30 cellular contexts compared by ENCODE assay signal in the genomic region with DNA sequence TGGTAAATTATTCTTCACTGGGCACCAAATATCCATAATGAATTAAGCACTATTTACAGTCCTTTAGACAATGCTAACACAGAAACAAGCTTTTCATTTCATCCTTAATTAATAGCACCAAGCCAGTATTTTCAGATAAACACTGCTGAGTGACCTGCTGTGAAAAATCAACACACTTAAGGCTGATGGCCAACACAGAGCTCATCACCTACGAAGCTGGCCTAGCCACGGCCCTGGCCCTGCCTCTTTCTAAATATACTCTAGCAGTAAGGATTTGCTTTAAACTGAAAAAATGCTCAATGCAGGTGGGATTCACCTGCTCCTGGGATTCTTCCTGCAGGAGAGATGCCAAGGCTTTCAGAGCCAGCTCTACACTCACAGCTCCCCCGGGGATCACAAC. TPM values are rescaled to one million over a fixed set of nuclear protein-coding genes. Genes with fewer than 3 reads are reported as not detected.
DNase-seq lines count a peak whose midpoint lies in the region; ATAC-seq, FAIRE-seq and TF ChIP-seq lines count a peak whose summit lies in the region.
"Had no signal": no experiment of that assay in that cellular context is flagged by ENCODE, and none has a peak within 500 bp of the region (broad histone marks: within the 10 kb centered on the region; RNA-seq: fewer than 3 reads in every experiment).

No MANE protein-coding gene starts in this region.

- no peak for TF ChIP-seq POLR2A in upper lobe of left lung (IDR thresholded peaks at IDR 0.05)

- DNase-seq in NCI-H1417 (lab: John Stamatoyannopoulos, UW) (peak in 2 of 3 experiments; percentile 70 to 87), NCI-H748 (lab: John Stamatoyannopoulos, UW; ENCODE audit: unreplicated experiment) (peak; percentile 89), upper lobe of left lung (no peak), heart right ventricle (no peak), Right ventricle myocardium superior (no peak), pons (ENCODE audit: low spot score) (no peak)
- DNase-seq: activated CD4-positive, alpha-beta T cell treated with anti-CD3 and anti-CD28 coated beads, Interleukin-2, amount 10 ng/mL, durations not matched to agents 7 days and 5 days; activated effector memory CD4-positive, alpha-beta T cell treated with anti-CD3 and anti-CD28 coated beads, Interleukin-2, amount 50 U/mL, for 16 hours; activated T-cell treated with anti-CD3 and anti-CD28 coated beads, Interleukin-2, amount 50 U/mL, for 24 hours; aorta; DMS79 treated with DMSO at 0.1 percent for 48 hours; erythroblast; glutamatergic neuron; H9; NCI-H1436 treated with DMSO at 0.1 percent for 48 hours; NCI-H2171; NCI-H526; sigmoid colon; SJCRH30; stimulated activated CD4-positive, alpha-beta T cell treated with anti-CD3 and anti-CD28 coated beads, Interleukin-4, amount 100 ng/mL, for 1 hour; stomach; T1000; tibial artery had no signal

- H3K4me3 ChIP-seq in upper lobe of left lung = no peak overlapping the region
- H3K4me3 ChIP-seq in heart right ventricle = no peak overlapping the region
- H3K4me3 ChIP-seq: coronary artery, prostate gland, sigmoid colon, SJCRH30, stomach, tibial artery had no signal

- TF ChIP-seq CTCF in upper lobe of left lung (IDR thresholded peaks at IDR 0.05) (no peak), heart right ventricle (IDR thresholded peaks at IDR 0.05) (no peak)

- H3K27me3 ChIP-seq in upper lobe of left lung = no peaks in the 10 kb centered on the region
- H3K27me3 ChIP-seq in heart right ventricle = no peaks in the 10 kb centered on the region
- H3K27me3 ChIP-seq: sigmoid colon, SJCRH30, stomach, tibial artery had no signal

- WGBS in upper lobe of left lung, 2 donors = 46 to 61% methylated on average over 3 of the region's 3 CpGs
- 53 to 61% methylated on average over 3 of the region's 3 CpGs for WGBS in heart right ventricle, 2 donors

- no peak for TF ChIP-seq EP300 in upper lobe of left lung (IDR thresholded peaks at IDR 0.05)

- FAIRE-seq in islet of Langerhans (lab: Jason Lieb, UNC) = peak; percentile 92

- H3K4me1 ChIP-seq in upper lobe of left lung (peaks cover 70 to 96% (median 90%) of the 10 kb centered on the region in 4 donors), heart right ventricle (peaks cover 6 to 85% (median 52%) of the 10 kb centered on the region in 9 donors)
- H3K4me1 ChIP-seq: prostate gland, SJCRH30 had no signal

- H3K9me3 ChIP-seq in upper lobe of left lung (no peaks in the 10 kb centered on the region), heart right ventricle (no peaks in the 10 kb centered on the region)
- H3K9me3 ChIP-seq: prostate gland, sigmoid colon, SJCRH30, stomach, tibial artery had no signal

- peaks cover 0 to 2% (median 0%) of the 10 kb centered on the region in 4 donors for H3K36me3 ChIP-seq in upper lobe of left lung
- peaks cover 0 to 5% (median 0%) of the 10 kb centered on the region in 9 donors for H3K36me3 ChIP-seq in heart right ventricle
- H3K36me3 ChIP-seq: prostate gland, sigmoid colon, SJCRH30 had no signal

- ATAC-seq in upper lobe of left lung (ENCODE audit: low FRiP score in 2 of 2) (no peak), heart right ventricle (no peak), Right ventricle myocardium superior (ENCODE audit: poor library complexity) (no peak)

- peak overlapping the region in 3 of 4 donors; percentile 21 to 64 (median 24) for H3K27ac ChIP-seq in upper lobe of left lung
- H3K27ac ChIP-seq in heart right ventricle = no peak overlapping the region
- H3K27ac ChIP-seq: coronary artery, KMS-11, prostate gland, sigmoid colon, SJCRH30, stomach, tibial artery had no signal

- intact Hi-C loops in heart right ventricle (cut with DNase I) = no loop called here
- intact Hi-C loops in Right ventricle myocardium superior (cut with DNase I) = no loop called here

RNA-seq across cellular contexts. Expression of a gene that starts 18.4 kb away (rescaled TPM):
- total RNA-seq in upper lobe of left lung (100 to 1,000 TPM; 291 to 729 (median 637) TPM), heart right ventricle (100 to 1,000 TPM in 2 of 10 donors, 10 to 100 TPM in 8; 61.0 to 121 (median 78.0) TPM), Right ventricle myocardium superior (101 TPM)
- polyA plus RNA-seq in heart right ventricle = 10 to 100 TPM; 40.4 to 47.5 TPM

RNA-seq across cellular contexts. Expression of a gene that starts 42.2 kb away (rescaled TPM):
- total RNA-seq in upper lobe of left lung = 1 to 10 TPM in 2 of 6 donors, under 1 TPM in 4; under 0.01 to 1.6 (median 0.22) TPM
- not detected for total RNA-seq in heart right ventricle
- not detected for polyA plus RNA-seq in heart right ventricle
- total RNA-seq in Right ventricle myocardium superior = not detected
- total RNA-seq: activated CD4-positive, alpha-beta T cell treated with anti-CD3 and anti-CD28 coated beads, Interleukin-2, amount 10 ng/mL, durations not matched to agents 7 days and 5 days; aorta; H9; liver; mesothelial cell of epicardium; RPMI7951; sigmoid colon; SJCRH30; stomach had no signal
- polyA plus RNA-seq: aorta, liver, sigmoid colon, stomach had no signal

Comparison
In these comparisons a context has a peak if more than half of its experiments do, and no peak if none do; other contexts are left out.
1. DNase-seq: peak in NCI-H1417 (2 of 3) and NCI-H748 (single experiment); none in upper lobe of left lung (0 of 2), heart right ventricle (0 of 2), Right ventricle myocardium superior (single experiment) and pons (single experiment).
2. H3K27ac ChIP-seq: peak in upper lobe of left lung (3 of 4); none in heart right ventricle (0 of 10).